In the genomic region with DNA sequence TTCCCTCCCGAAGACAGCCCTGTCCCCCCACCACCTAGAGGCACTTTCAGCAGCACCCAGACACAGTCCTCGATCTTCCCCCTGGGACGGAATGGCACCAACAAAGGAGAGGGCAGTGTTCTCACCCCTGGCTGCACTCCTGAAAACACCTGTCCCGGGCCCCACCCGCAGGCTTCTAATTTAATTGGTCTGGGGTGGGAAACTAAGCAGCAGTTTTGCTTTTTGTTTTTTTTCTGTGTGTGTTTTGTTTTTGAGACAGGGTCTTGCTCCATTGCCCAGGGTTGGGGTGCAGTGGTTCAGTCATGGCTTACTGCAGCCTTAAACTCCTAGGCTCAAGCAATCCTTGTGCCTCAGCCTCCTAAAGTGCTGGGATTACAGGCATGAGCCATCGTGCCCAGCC, we compare ENCODE assay signal across 29 cellular contexts.
"Had no signal": no experiment of that assay in that cellular context is flagged by ENCODE, and none has a peak within 500 bp of the region (broad histone marks: within the 10 kb centered on the region; RNA-seq: fewer than 3 reads in every experiment).

No MANE protein-coding gene starts in this region.

- H3K36me3 Mint-ChIP-seq: natural killer cell treated with Interleukin-12 subunit alpha and Interleukin-12 subunit beta and Interleukin-15 and Interleukin-18, amount 100 ng/mL, for 72 hours had no signal

- H3K79me2 ChIP-seq: hepatocyte had no signal

- H3K4me3 Mint-ChIP-seq: activated naive CD8-positive, alpha-beta T cell treated with anti-CD3 and anti-CD28 coated beads for 36 hours; activated T-cell treated with anti-CD3 and anti-CD28 coated beads, Interleukin-2, amount 50 U/mL, for 24 hours; activated T-helper 17 cell treated with anti-CD3 and anti-CD28 coated beads, Interleukin-2, amount 50 U/mL, for 72 hours; central memory CD8-positive, alpha-beta T cell; immature natural killer cell; natural killer cell treated with Interleukin-12 subunit alpha and Interleukin-12 subunit beta and Interleukin-15 and Interleukin-18, amount 100 ng/mL, for 72 hours had no signal

- H3K4me3 ChIP-seq: breast epithelium, hepatocyte, pancreas, psoas muscle, right atrium auricular region, spleen, thyroid gland had no signal

- FAIRE-seq: colon, pancreas had no signal

- H3K27ac Mint-ChIP-seq: activated T-helper 17 cell treated with anti-CD3 and anti-CD28 coated beads, Interleukin-2, amount 50 U/mL, for 72 hours; immature natural killer cell had no signal

- H3K4me1 ChIP-seq: breast epithelium, foreskin keratinocyte, pancreas, psoas muscle, right atrium auricular region, thyroid gland had no signal

- H3K4me2 ChIP-seq: hepatocyte had no signal

- ATAC-seq: activated T-helper 17 cell treated with anti-CD3 and anti-CD28 coated beads, Interleukin-2, amount 50 U/mL, for 72 hours; foreskin keratinocyte; left lobe of liver; natural killer cell treated with Interleukin-12 subunit alpha and Interleukin-12 subunit beta and Interleukin-15 and Interleukin-18, amount 100 ng/mL, for 72 hours; pancreas; psoas muscle had no signal

- H3K27me3 Mint-ChIP-seq: activated naive CD8-positive, alpha-beta T cell treated with anti-CD3 and anti-CD28 coated beads for 36 hours; activated T-cell treated with anti-CD3 and anti-CD28 coated beads, Interleukin-2, amount 50 U/mL, for 24 hours; central memory CD8-positive, alpha-beta T cell; stimulated activated naive CD8-positive, alpha-beta T cell treated with anti-CD3 and anti-CD28 coated beads, Interleukin-15, Interleukin-2, amounts not matched to agents 100 ng/mL and 50 ng/mL, for 24 hours had no signal

- H3K27ac ChIP-seq: breast epithelium, foreskin keratinocyte, hepatocyte, neutrophil, pancreas, psoas muscle, right atrium auricular region, thyroid gland had no signal

- H3K9me3 ChIP-seq: breast epithelium, neutrophil, pancreas, psoas muscle, right atrium auricular region, spleen, thyroid gland had no signal

- H3K27me3 ChIP-seq: breast epithelium, foreskin keratinocyte, hepatocyte, neutrophil, pancreas, right atrium auricular region, spleen, thyroid gland had no signal

- H3K36me3 ChIP-seq: breast epithelium, neutrophil, pancreas, right atrium auricular region, spleen, thyroid gland had no signal

- H3K9me3 Mint-ChIP-seq: activated naive CD8-positive, alpha-beta T cell treated with anti-CD3 and anti-CD28 coated beads for 36 hours; activated T-cell treated with anti-CD3 and anti-CD28 coated beads, Interleukin-2, amount 50 U/mL, for 24 hours; activated T-helper 17 cell treated with anti-CD3 and anti-CD28 coated beads, Interleukin-2, amount 50 U/mL, for 72 hours; central memory CD8-positive, alpha-beta T cell; immature natural killer cell; natural killer cell treated with Interleukin-12 subunit alpha and Interleukin-12 subunit beta and Interleukin-15 and Interleukin-18, amount 100 ng/mL, for 72 hours; stimulated activated naive CD8-positive, alpha-beta T cell treated with anti-CD3 and anti-CD28 coated beads, Interleukin-15, Interleukin-2, amounts not matched to agents 100 ng/mL and 50 ng/mL, for 24 hours had no signal

- H2AFZ ChIP-seq: hepatocyte had no signal

- DNase-seq: activated CD8-positive, alpha-beta memory T cell treated with anti-CD3 and anti-CD28 coated beads for 24 hours; activated CD8-positive, alpha-beta memory T cell treated with anti-CD3 and anti-CD28 coated beads, Interleukin-2, amount 50 U/mL, for 4 hours; activated naive CD4-positive, alpha-beta T cell; activated naive CD8-positive, alpha-beta T cell treated with anti-CD3 and anti-CD28 coated beads for 36 hours; activated T-cell treated with anti-CD3 and anti-CD28 coated beads, Interleukin-2, amount 50 U/mL, for 24 hours; amniotic stem cell; effector memory CD4-positive, alpha-beta T cell; foreskin keratinocyte; glutamatergic neuron; immature natural killer cell; mammary epithelial cell; midbrain; pancreas; psoas muscle; spleen; stimulated activated CD4-positive, alpha-beta T cell treated with anti-CD3 and anti-CD28 coated beads, Interleukin-4, amount 100 ng/mL, for 24 hours; substantia nigra; T-helper 9 cell; thyroid gland had no signal
